ENCODE assay signal across 2 cellular contexts in genomic region chr17:80751070-80751459, GRCh38.
TF ChIP-seq lines count a peak whose summit lies in the region.

No MANE protein-coding gene starts in this region.

TF ChIP-seq in H1, 55 proteins besides CTCF, POLR2A, EP300 and RAD21 (continued from another document):
- TF ChIP-seq RXRA (IDR thresholded peaks at IDR 0.05; ENCODE audit: insufficient read depth, low read depth, low read length) (no peak), GABPA (IDR thresholded peaks at IDR 0.05; ENCODE audit: borderline replicate concordance, insufficient read depth, low read length) (no peak), RFX5 (IDR thresholded peaks at IDR 0.05; ENCODE audit: borderline replicate concordance, low read depth, low read length) (no peak), NANOG (IDR thresholded peaks at IDR 0.05; ENCODE audit: insufficient read depth, low read depth, low read length, poor library complexity, severe bottlenecking) (no peak), GTF2F1 (IDR thresholded peaks at IDR 0.05; ENCODE audit: borderline replicate concordance, low read depth, low read length) (no peak), HDAC2 (IDR thresholded peaks at IDR 0.05; ENCODE audit: borderline replicate concordance in 1 of 2, low read depth in 2 of 2, low read length in 2 of 2) (no peak), BACH1 (IDR thresholded peaks at IDR 0.05; ENCODE audit: low read length) (no peak), EZH2 (IDR thresholded peaks at IDR 0.05; ENCODE audit: low read depth, low read length, severe bottlenecking) (no peak), CEBPB (IDR thresholded peaks at IDR 0.05; ENCODE audit: low read depth, low read length) (no peak), JUN (IDR thresholded peaks at IDR 0.05; ENCODE audit: low read depth, low read length) (no peak), CBX5 (IDR thresholded peaks at IDR 0.05; ENCODE audit: low read depth, low read length) (no peak), TCF12 (IDR thresholded peaks at IDR 0.05; ENCODE audit: low read depth, low read length) (no peak), ATF2 (IDR thresholded peaks at IDR 0.05; ENCODE audit: low read length) (no peak), CBX8 (IDR thresholded peaks at IDR 0.05; ENCODE audit: borderline replicate concordance, low read depth, low read length) (no peak), SIRT6 (IDR thresholded peaks at IDR 0.05; ENCODE audit: low read length) (no peak)

TF ChIP-seq in HEK293T, 16 proteins besides CTCF, POLR2A, EP300 and RAD21:
- TF ChIP-seq PKNOX1 (IDR thresholded peaks at IDR 0.05) (no peak), ELF4 (IDR thresholded peaks at IDR 0.05) (no peak), FOXM1 (IDR thresholded peaks at IDR 0.05; ENCODE audit: borderline replicate concordance) (no peak), FOXA1 (IDR thresholded peaks at IDR 0.05) (no peak), L3MBTL2 (conservative IDR thresholded peaks at IDR 0.05) (no peak), LEF1 (IDR thresholded peaks at IDR 0.05; ENCODE audit: borderline replicate concordance) (no peak), SUZ12 (IDR thresholded peaks at IDR 0.05) (no peak), ARNT (IDR thresholded peaks at IDR 0.05) (no peak), CTBP1 (IDR thresholded peaks at IDR 0.05; ENCODE audit: borderline replicate concordance) (no peak), HDGF (IDR thresholded peaks at IDR 0.05; ENCODE audit: borderline replicate concordance) (no peak), TARDBP (IDR thresholded peaks at IDR 0.05) (no peak), ZNF384 (IDR thresholded peaks at IDR 0.05) (no peak), SP1 (IDR thresholded peaks at IDR 0.05) (no peak), BHLHE40 (IDR thresholded peaks at IDR 0.05; ENCODE audit: borderline replicate concordance) (no peak), FOXK2 (IDR thresholded peaks at IDR 0.05) (no peak), NFRKB (IDR thresholded peaks at IDR 0.05) (no peak)
